In the genomic region with DNA sequence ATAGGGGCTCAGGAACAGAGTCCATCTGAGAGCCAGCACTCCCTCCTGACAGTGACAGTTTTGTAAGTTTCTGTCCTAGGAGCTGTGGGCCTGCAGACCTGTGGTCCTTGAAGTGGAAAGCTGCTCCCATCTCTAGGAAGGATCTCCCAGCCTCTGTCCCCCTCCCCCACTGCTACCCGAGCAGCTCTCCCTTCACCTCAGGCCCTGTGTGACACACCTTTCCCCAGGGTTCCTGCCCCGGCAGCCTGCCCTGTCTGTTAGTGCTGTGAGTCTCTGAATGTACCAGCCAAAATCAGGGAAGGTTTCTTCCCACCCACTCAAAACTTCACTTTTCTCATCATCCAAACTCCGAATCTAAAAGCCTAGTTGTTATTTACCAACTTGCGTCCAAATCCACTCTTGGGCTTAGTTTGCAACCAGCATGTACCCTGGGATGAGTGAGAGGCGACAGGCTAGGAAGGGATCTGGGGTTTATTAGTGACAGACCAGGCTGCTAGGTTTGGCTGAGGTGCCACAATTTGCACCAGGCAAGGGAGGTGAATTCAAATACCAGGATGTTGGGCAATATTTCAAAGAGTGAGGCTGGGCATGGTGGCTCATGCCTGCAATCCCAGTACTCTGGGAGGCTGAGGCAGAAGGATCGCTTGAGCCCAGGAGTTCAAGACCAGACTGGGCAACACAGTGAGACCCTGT, we compare ENCODE assay signal across 14 cellular contexts. TPM values are rescaled to one million over a fixed set of nuclear protein-coding genes. Genes with fewer than 3 reads are reported as not detected.
DNase-seq lines count a peak whose midpoint lies in the region; ATAC-seq and TF ChIP-seq lines count a peak whose summit lies in the region.
"Had no signal": no experiment of that assay in that cellular context is flagged by ENCODE, and none has a peak within 500 bp of the region (broad histone marks: within the 10 kb centered on the region; RNA-seq: fewer than 3 reads in every experiment).

No MANE protein-coding gene starts in this region.

- H3K4me1 ChIP-seq in mammary epithelial cell (ENCODE audit: insufficient read depth, low read length) (peaks cover 8% of the 10 kb centered on the region), right cardiac atrium (ENCODE audit: control insufficient read depth, insufficient read depth, low read length) (peaks cover 24% of the 10 kb centered on the region), subcutaneous abdominal adipose tissue (ENCODE audit: control insufficient read depth in 5 of 5, insufficient read depth in 5 of 5, low read length in 5 of 5) (peaks cover 2 to 27% (median 9%) of the 10 kb centered on the region in 5 donors)

- no peaks in the 10 kb centered on the region for H3K36me3 ChIP-seq in mammary epithelial cell (ENCODE audit: insufficient read depth, low read length)
- H3K36me3 ChIP-seq in subcutaneous abdominal adipose tissue (ENCODE audit: control insufficient read depth in 5 of 5, insufficient read depth in 5 of 5, low read length in 5 of 5), result no peaks in the 10 kb centered on the region

- no peak overlapping the region for H3K4me3 Mint-ChIP-seq in MCF 10A (ENCODE audit: unreplicated experiment)
- H3K4me3 Mint-ChIP-seq in activated T-helper 17 cell treated with anti-CD3 and anti-CD28 coated beads, Interleukin-2, amount 50 U/mL, for 72 hours, result peak overlapping the region; percentile 71
- H3K4me3 Mint-ChIP-seq: B cell had no signal

- H3K4me1 Mint-ChIP-seq in MCF 10A (ENCODE audit: insufficient read depth, unreplicated experiment), result peaks cover 11% of the 10 kb centered on the region
- peaks cover 17% of the 10 kb centered on the region for H3K4me1 Mint-ChIP-seq in activated T-helper 17 cell treated with anti-CD3 and anti-CD28 coated beads, Interleukin-2, amount 50 U/mL, for 72 hours

- BruUV-seq in mammary epithelial cell (replicated peaks; lab: Mats Ljungman, UMichigan) (no TSS peak), MCF 10A (replicated peaks; lab: Mats Ljungman, UMichigan) (no TSS peak)

- H3K27ac ChIP-seq in mammary epithelial cell (ENCODE audit: insufficient read depth, low read depth, low read length) (no peak overlapping the region), right cardiac atrium (ENCODE audit: low read length) (peak overlapping the region; percentile 28), subcutaneous abdominal adipose tissue (ENCODE audit: low read depth, low read length) (peak overlapping the region; percentile 59)
- H3K27ac ChIP-seq: VCaP had no signal

- H4K20me1 ChIP-seq in mammary epithelial cell (ENCODE audit: insufficient read depth, low read length), result no peaks in the 10 kb centered on the region

- no peak for TF ChIP-seq CTCF in mammary epithelial cell (conservative IDR thresholded peaks at IDR 0.05 in 1 of 2, IDR thresholded peaks at IDR 0.05 in 1 of 2; ENCODE audit: extremely low read depth in 1 of 2, insufficient read depth in 1 of 2, low read depth in 1 of 2, low read length in 2 of 2)
- no peak for TF ChIP-seq CTCF in MCF 10A (IDR thresholded peaks at IDR 0.05; ENCODE audit: unreplicated experiment)

- H3K9ac ChIP-seq in mammary epithelial cell (ENCODE audit: insufficient read depth, low read length) (no peak overlapping the region), subcutaneous abdominal adipose tissue (ENCODE audit: low read length in 5 of 5) (peak overlapping the region in 1 of 5 donors; percentile 39)

- WGBS in mammary epithelial cell (ENCODE audit: low coverage, missing lambda C conversion rate), result 62% methylated on average over 6 of the region's 6 CpGs
- 70% methylated on average over 6 of the region's 6 CpGs for WGBS in right cardiac atrium

- no peaks in the 10 kb centered on the region for H3K79me2 ChIP-seq in mammary epithelial cell (ENCODE audit: insufficient read depth, low read length)

- H3K9me3 ChIP-seq in mammary epithelial cell (replicated peaks; ENCODE audit: insufficient read depth, low read length) (no peaks in the 10 kb centered on the region), right cardiac atrium (ENCODE audit: control insufficient read depth, low read length) (no peaks in the 10 kb centered on the region), subcutaneous abdominal adipose tissue (ENCODE audit: control insufficient read depth in 5 of 5, low read length in 5 of 5) (no peaks in the 10 kb centered on the region)

- no peaks in the 10 kb centered on the region for H3K27me3 Mint-ChIP-seq in MCF 10A (ENCODE audit: insufficient read depth, unreplicated experiment)
- no peaks in the 10 kb centered on the region for H3K27me3 Mint-ChIP-seq in activated T-helper 17 cell treated with anti-CD3 and anti-CD28 coated beads, Interleukin-2, amount 50 U/mL, for 72 hours
- H3K27me3 Mint-ChIP-seq: B cell had no signal

- no peaks in the 10 kb centered on the region for H3K36me3 Mint-ChIP-seq in MCF 10A (ENCODE audit: insufficient read depth, unreplicated experiment)
- no peaks in the 10 kb centered on the region for H3K36me3 Mint-ChIP-seq in activated T-helper 17 cell treated with anti-CD3 and anti-CD28 coated beads, Interleukin-2, amount 50 U/mL, for 72 hours (ENCODE audit: low read depth)

- peak overlapping the region; percentile 23 for H2AFZ ChIP-seq in mammary epithelial cell (ENCODE audit: low read depth, low read length)

- CTCF ChIA-PET in mammary epithelial cell (lab: Charles Lee; ENCODE audit: low non-redundant PET), result no interaction called here
- CTCF ChIA-PET in MCF 10A (lab: Yijun Ruan, JAX), result interaction anchor here (0.8 to 1.1 kb wide), 4 partner anchors 9 to 128 kb away, joined by 3 read pairs; no protein-coding TSS in a partner anchor

- dilution Hi-C loops in mammary epithelial cell (cut with HindIII; ENCODE audit: low sequenced_read_pairs), result no loop called here

- in situ Hi-C loops in mammary epithelial cell (cut with MboI; ENCODE audit: low sequenced_read_pairs in 2 of 2), result no loop called here

- no peak for DNase-seq in mammary epithelial cell
- no peak for DNase-seq in MCF 10A (ENCODE audit: unreplicated experiment)
- DNase-seq in right cardiac atrium, result no peak
- DNase-seq in C1 segment of cervical spinal cord (lab: John Stamatoyannopoulos, UW), result no peak
- no peak for DNase-seq in GM19240 (ENCODE audit: insufficient read length, low spot score)
- DNase-seq: foreskin melanocyte, left colon, NCI-H1694, NCI-H774 had no signal

- ATAC-seq in activated T-helper 17 cell treated with anti-CD3 and anti-CD28 coated beads, Interleukin-2, amount 50 U/mL, for 72 hours (replicated peaks), result no peak
- ATAC-seq in right cardiac atrium, result peak; percentile 46 to 74
- no peak for ATAC-seq in GM21528 (IDR thresholded peaks at IDR 0.05; ENCODE audit: low FRiP score, unreplicated experiment)
- ATAC-seq: left colon had no signal

- POLR2A ChIA-PET in MCF 10A (lab: Yijun Ruan, JAX), result interaction anchor here (1.0 to 1.5 kb wide), 3 partner anchors 9 to 15 kb away, joined by 3 to 10 read pairs (median 5); no protein-coding TSS in a partner anchor

- no peak overlapping the region for H3K4me2 ChIP-seq in mammary epithelial cell (ENCODE audit: insufficient read depth, low read depth, low read length)

- intact Hi-C loops in mammary epithelial cell (cut with micrococcal nuclease), result no loop called here
- intact Hi-C loops in MCF 10A (cut with micrococcal nuclease), result no loop called here
- intact Hi-C loops in right cardiac atrium (cut with DNase I), result no loop called here

- no peak overlapping the region for H3K27ac Mint-ChIP-seq in MCF 10A (ENCODE audit: low read depth, unreplicated experiment)
- peak overlapping the region; percentile 95 for H3K27ac Mint-ChIP-seq in activated T-helper 17 cell treated with anti-CD3 and anti-CD28 coated beads, Interleukin-2, amount 50 U/mL, for 72 hours

- H3K27me3 ChIP-seq in mammary epithelial cell (ENCODE audit: insufficient read depth, low read length) (no peaks in the 10 kb centered on the region), right cardiac atrium (ENCODE audit: control insufficient read depth, insufficient read depth) (no peaks in the 10 kb centered on the region), subcutaneous abdominal adipose tissue (ENCODE audit: control insufficient read depth in 5 of 5, insufficient read depth in 4 of 5, low read length in 5 of 5) (no peaks in the 10 kb centered on the region)

- H3K4me3 ChIP-seq in mammary epithelial cell (replicated peaks in 1 of 3; ENCODE audit: insufficient read depth in 1 of 3, low read depth in 2 of 3, low read length in 3 of 3), result no peak overlapping the region
- no peak overlapping the region for H3K4me3 ChIP-seq in right cardiac atrium (ENCODE audit: low read length)
- H3K4me3 ChIP-seq in subcutaneous abdominal adipose tissue (ENCODE audit: low read depth in 1 of 5, low read length in 5 of 5), result no peak overlapping the region

- no peaks in the 10 kb centered on the region for H3K9me3 Mint-ChIP-seq in MCF 10A (ENCODE audit: unreplicated experiment)
- H3K9me3 Mint-ChIP-seq in activated T-helper 17 cell treated with anti-CD3 and anti-CD28 coated beads, Interleukin-2, amount 50 U/mL, for 72 hours, result no peaks in the 10 kb centered on the region

RNA-seq across cellular contexts. Expression of gene NINJ2, which starts 39.9 kb away (rescaled TPM):
- total RNA-seq in mammary epithelial cell, result under 1 TPM in 1 of 2 donors, not detected in 1; 0.17 TPM
- polyA plus RNA-seq in mammary epithelial cell, result 0.12 TPM
- polyA minus RNA-seq in mammary epithelial cell, result not detected
- total RNA-seq in MCF 10A (2022), result not detected in 2 replicates
- 10 to 100 TPM in 1 of 2 donors, 1 to 10 TPM in 1; 9.2 to 19.9 TPM for total RNA-seq in activated T-helper 17 cell treated with anti-CD3 and anti-CD28 coated beads, Interleukin-2, amount 50 U/mL, for 72 hours
- total RNA-seq in right cardiac atrium, result 1 to 10 TPM; 3.6 to 7.4 (median 5.5) TPM
- 5.9 TPM for polyA plus RNA-seq in right cardiac atrium

Comparison
In these comparisons a context has a peak if more than half of its experiments do, and no peak if none do; other contexts are left out.
1. ATAC-seq: peak in right cardiac atrium (2 of 2); none in activated T-helper 17 cell treated with anti-CD3 and anti-CD28 coated beads, Interleukin-2, amount 50 U/mL, for 72 hours (single experiment) and GM21528 (single experiment).